In the genomic region with DNA sequence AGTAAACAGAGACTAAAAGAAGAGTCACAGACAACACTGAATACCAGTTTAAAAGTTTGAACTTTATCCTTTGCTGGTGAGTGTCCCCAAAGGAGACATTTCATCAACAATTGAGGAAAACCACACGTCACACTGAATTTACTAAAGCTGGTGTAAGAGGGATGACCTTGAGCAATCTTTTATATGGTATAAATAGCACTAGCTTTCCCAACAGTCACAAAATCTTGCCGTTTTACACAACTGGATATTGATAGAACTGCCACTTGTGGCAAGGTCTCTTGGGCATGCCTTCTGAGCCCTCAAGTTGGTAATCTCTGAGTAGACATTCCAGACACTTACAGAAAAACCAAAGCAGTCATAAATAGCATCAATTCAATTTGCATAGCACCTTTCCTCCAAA, we compare ENCODE assay signal across 18 cellular contexts.
"Had no signal": no experiment of that assay in that cellular context is flagged by ENCODE, and none has a peak within 500 bp of the region (broad histone marks: within the 10 kb centered on the region; RNA-seq: fewer than 3 reads in every experiment).

No MANE protein-coding gene starts in this region.

- H3K4me3 Mint-ChIP-seq: activated CD4-positive, alpha-beta T cell treated with anti-CD3 and anti-CD28 coated beads, Interleukin-2, amount 10 ng/mL, durations not matched to agents 7 days and 5 days; activated naive CD8-positive, alpha-beta T cell treated with anti-CD3 and anti-CD28 coated beads for 36 hours; activated T-helper 1 cell treated with anti-CD3 and anti-CD28 coated beads, Interleukin-12 subunit alpha, Interleukin-12 subunit beta, Interleukin-2, Interleukin-4 antibody, amounts not matched to agents 30 ng/mL and 10 ng/mL and 1 ng/mL, durations not matched to agents 14 hours and 24 hours and 36 hours; neural crest cell; stimulated activated naive CD8-positive, alpha-beta T cell treated with anti-CD3 and anti-CD28 coated beads, Interleukin-15, amount 100 ng/mL, for 72 hours had no signal

- H3K27me3 ChIP-seq: esophagus squamous epithelium, gastrocnemius medialis, heart right ventricle, right lobe of liver, testis, upper lobe of left lung had no signal

- H3K4me3 ChIP-seq: esophagus squamous epithelium, gastrocnemius medialis, heart right ventricle, lung, right lobe of liver, testis, upper lobe of left lung had no signal

- ATAC-seq: gastrocnemius medialis; left colon; right lobe of liver; stimulated activated naive CD8-positive, alpha-beta T cell treated with anti-CD3 and anti-CD28 coated beads, Interleukin-15, amount 100 ng/mL, for 72 hours had no signal

- H3K27ac ChIP-seq: esophagus squamous epithelium, gastrocnemius medialis, heart right ventricle, right lobe of liver, testis, upper lobe of left lung had no signal

- H3K36me3 Mint-ChIP-seq: activated naive CD8-positive, alpha-beta T cell treated with anti-CD3 and anti-CD28 coated beads for 36 hours had no signal

- H3K4me1 ChIP-seq: esophagus squamous epithelium, gastrocnemius medialis, heart right ventricle, right lobe of liver, testis, upper lobe of left lung had no signal

- H3K27me3 Mint-ChIP-seq: activated CD4-positive, alpha-beta T cell treated with anti-CD3 and anti-CD28 coated beads, Interleukin-2, amount 10 ng/mL, durations not matched to agents 7 days and 5 days; activated naive CD8-positive, alpha-beta T cell treated with anti-CD3 and anti-CD28 coated beads for 36 hours; stimulated activated naive CD8-positive, alpha-beta T cell treated with anti-CD3 and anti-CD28 coated beads, Interleukin-15, amount 100 ng/mL, for 72 hours had no signal

- H3K4me1 Mint-ChIP-seq: activated CD4-positive, alpha-beta T cell treated with anti-CD3 and anti-CD28 coated beads, Interleukin-2, amount 10 ng/mL, durations not matched to agents 7 days and 5 days; activated naive CD8-positive, alpha-beta T cell treated with anti-CD3 and anti-CD28 coated beads for 36 hours; neural crest cell; stimulated activated naive CD8-positive, alpha-beta T cell treated with anti-CD3 and anti-CD28 coated beads, Interleukin-15, amount 100 ng/mL, for 72 hours had no signal

- DNase-seq: activated CD4-positive, alpha-beta T cell treated with anti-CD3 and anti-CD28 coated beads, Interleukin-2, amount 10 ng/mL, durations not matched to agents 7 days and 5 days; activated CD4-positive, CD25-positive, alpha-beta regulatory T cell; activated CD8-positive, alpha-beta memory T cell treated with anti-CD3 and anti-CD28 coated beads, Interleukin-2, amount 50 U/mL, for 48 hours; activated naive CD8-positive, alpha-beta T cell treated with anti-CD3 and anti-CD28 coated beads for 36 hours; cortex of kidney; effector CD4-positive, alpha-beta T cell; esophagus squamous epithelium; gastrocnemius medialis; heart right ventricle; left colon; midbrain; right lobe of liver; stimulated activated naive CD8-positive, alpha-beta T cell treated with anti-CD3 and anti-CD28 coated beads, Interleukin-15, amount 100 ng/mL, for 72 hours; testis; upper lobe of left lung had no signal

- H3K27ac Mint-ChIP-seq: activated CD4-positive, alpha-beta T cell treated with anti-CD3 and anti-CD28 coated beads, Interleukin-2, amount 10 ng/mL, durations not matched to agents 7 days and 5 days; activated naive CD8-positive, alpha-beta T cell treated with anti-CD3 and anti-CD28 coated beads for 36 hours; activated T-helper 1 cell treated with anti-CD3 and anti-CD28 coated beads, Interleukin-12 subunit alpha, Interleukin-12 subunit beta, Interleukin-2, Interleukin-4 antibody, amounts not matched to agents 30 ng/mL and 10 ng/mL and 1 ng/mL, durations not matched to agents 14 hours and 24 hours and 36 hours had no signal

- H3K9me3 ChIP-seq: gastrocnemius medialis, right lobe of liver, testis had no signal

- H3K36me3 ChIP-seq: esophagus squamous epithelium, gastrocnemius medialis, heart right ventricle, right lobe of liver, upper lobe of left lung had no signal
